2 cellular contexts compared by ENCODE assay signal in genomic region chr19:2714102-2714501, GRCh38. TPM values are rescaled to one million over a fixed set of nuclear protein-coding genes. Genes with fewer than 3 reads are reported as not detected.
"Had no signal": no experiment of that assay in that cellular context is flagged by ENCODE, and none has a peak within 500 bp of the region (broad histone marks: within the 10 kb centered on the region; RNA-seq: fewer than 3 reads in every experiment).

No MANE protein-coding gene starts in this region.

RNA-seq across cellular contexts. Expression of gene DIRAS1, which starts 7.1 kb away (rescaled TPM):
- polyA plus RNA-seq: naive thymus-derived CD4-positive, alpha-beta T cell; naive thymus-derived CD8-positive, alpha-beta T cell had no signal
